Comparison of ENCODE assay signal across 10 cellular contexts in the genomic region with DNA sequence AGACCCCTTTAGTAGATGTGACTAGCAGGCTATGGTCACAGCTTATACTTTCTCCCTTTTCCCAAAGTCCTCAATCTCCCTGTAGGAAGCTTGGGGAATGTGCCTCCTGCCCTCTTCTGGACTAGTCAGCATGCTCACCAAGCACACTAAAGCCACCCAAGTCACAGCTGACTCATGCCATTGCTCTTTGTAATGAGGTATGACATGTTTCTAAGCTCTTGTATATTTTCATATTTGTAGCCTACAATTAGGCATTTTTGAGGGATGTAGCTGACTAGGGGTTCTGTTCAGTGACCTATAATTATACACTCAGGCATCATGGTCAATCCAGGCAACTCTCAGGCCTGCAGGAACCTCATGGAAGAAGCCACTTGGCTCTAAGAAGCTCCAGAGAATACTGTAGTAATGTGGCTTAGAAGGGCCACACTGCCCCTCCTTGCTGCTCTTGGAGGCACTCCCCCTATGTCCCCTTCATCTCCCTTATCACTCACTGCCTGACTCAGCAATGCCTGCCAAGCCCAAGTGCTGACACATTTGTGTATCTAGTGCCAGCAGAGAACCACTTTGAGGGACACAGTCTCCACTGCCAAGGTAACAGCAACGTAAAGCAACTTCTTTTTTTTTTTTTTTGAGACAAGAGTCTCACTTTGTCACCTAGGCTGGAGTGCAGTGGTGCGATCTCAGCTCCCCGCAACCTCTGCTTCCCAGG.
DNase-seq lines count a peak whose midpoint lies in the region; ATAC-seq and TF ChIP-seq lines count a peak whose summit lies in the region.
"Had no signal": no experiment of that assay in that cellular context is flagged by ENCODE, and none has a peak within 500 bp of the region (broad histone marks: within the 10 kb centered on the region; RNA-seq: fewer than 3 reads in every experiment).

No MANE protein-coding gene starts in this region.

- H3K27ac Mint-ChIP-seq in activated T-helper 17 cell treated with anti-CD3 and anti-CD28 coated beads, Interleukin-2, amount 50 U/mL, for 72 hours: no peak overlapping the region
- no peak overlapping the region for H3K27ac Mint-ChIP-seq in CD4-positive, alpha-beta memory T cell

- H3K4me2 ChIP-seq in HCT116 (ENCODE audit: low read length): peak overlapping the region; percentile 70
- H3K4me2 ChIP-seq in smooth muscle cell: peak overlapping the region; percentile 58

- peak; percentile 90 for TF ChIP-seq RAD21 in HCT116 (IDR thresholded peaks at IDR 0.05; ENCODE audit: low read depth)

- no peaks in the 10 kb centered on the region for H4K20me1 ChIP-seq in HCT116 (ENCODE audit: insufficient read depth)
- peaks cover 96% of the 10 kb centered on the region for H4K20me1 ChIP-seq in smooth muscle cell (ENCODE audit: low read depth)

- 71% methylated on average over 3 of the region's 3 CpGs for WGBS in smooth muscle cell (ENCODE audit: low lambda C conversion rate)

- POLR2A ChIA-PET in HCT116 (lab: Charles Lee): interaction anchor here (0.6 to 2.7 kb wide), 4 partner anchors 11 to 86 kb away, joined by 3 to 22 read pairs (median 4); partner anchors contain the start of genes RPL27A and TRIM66
- POLR2A ChIA-PET in CD4-positive, alpha-beta memory T cell (lab: Charles Lee; ENCODE audit: partially characterized antibody): no interaction called here

- no peaks in the 10 kb centered on the region for H3K9me2 ChIP-seq in HCT116 (ENCODE audit: insufficient read depth)

- no peaks in the 10 kb centered on the region for H3K36me3 ChIP-seq in HCT116 (ENCODE audit: control insufficient read depth in 1 of 2, insufficient read depth in 2 of 2, low read length in 2 of 2)
- no peaks in the 10 kb centered on the region for H3K36me3 ChIP-seq in smooth muscle cell (ENCODE audit: low read depth)
- no peaks in the 10 kb centered on the region for H3K36me3 ChIP-seq in CD4-positive, alpha-beta memory T cell (ENCODE audit: insufficient read depth, low read length)

- H3K4me3 Mint-ChIP-seq in activated T-helper 17 cell treated with anti-CD3 and anti-CD28 coated beads, Interleukin-2, amount 50 U/mL, for 72 hours: no peak overlapping the region
- no peak overlapping the region for H3K4me3 Mint-ChIP-seq in CD4-positive, alpha-beta memory T cell
- H3K4me3 Mint-ChIP-seq: brain had no signal

- RAD21 ChIA-PET in HCT116 (lab: Charles Lee; ENCODE audit: low non-redundant PET in 1 of 2, low total read pairs in 2 of 2, uncharacterized antibody in 2 of 2, unreplicated experiment in 2 of 2): interaction anchor here (0.7 to 1.5 kb wide), 3 partner anchors 49 to 80 kb away, joined by 3 to 4 read pairs (median 4); no protein-coding TSS in a partner anchor

- H3F3A ChIP-seq in smooth muscle cell (ENCODE audit: low read depth): peaks cover 24% of the 10 kb centered on the region

- H3K4me1 ChIP-seq in HCT116 (ENCODE audit: control insufficient read depth in 1 of 2, insufficient read depth in 2 of 2, low read length in 2 of 2) (peaks cover 29 to 60% of the 10 kb centered on the region in 2 experiments), smooth muscle cell (ENCODE audit: low read depth) (peaks cover 33% of the 10 kb centered on the region)
- no peaks in the 10 kb centered on the region for H3K4me1 ChIP-seq in CD4-positive, alpha-beta memory T cell (ENCODE audit: insufficient read depth, low read length)
- H3K4me1 ChIP-seq: parathyroid adenoma had no signal

- H3K9ac ChIP-seq in HCT116 (ENCODE audit: low read length): peak overlapping the region; percentile 37
- H3K9ac ChIP-seq in smooth muscle cell (ENCODE audit: low read depth): peak overlapping the region; percentile 24
- H3K9ac ChIP-seq: parathyroid adenoma had no signal

- H3K27me3 Mint-ChIP-seq in activated T-helper 17 cell treated with anti-CD3 and anti-CD28 coated beads, Interleukin-2, amount 50 U/mL, for 72 hours: peaks cover 3% of the 10 kb centered on the region
- peaks cover 2 to 5% of the 10 kb centered on the region in 2 donors for H3K27me3 Mint-ChIP-seq in CD4-positive, alpha-beta memory T cell

- CTCF ChIA-PET in HCT116 (lab: Charles Lee): interaction anchor here (0.6 to 1.4 kb wide), 6 partner anchors 20 to 191 kb away, joined by 3 to 12 read pairs (median 3); no protein-coding TSS in a partner anchor
- CTCF ChIA-PET in CD4-positive, alpha-beta memory T cell (lab: Charles Lee; ENCODE audit: partially characterized antibody): no interaction called here

- DNase-seq in HCT116 (ENCODE audit: low read depth, low spot score) (peak; percentile 72), left cardiac atrium (peak; percentile 65), smooth muscle cell (lab: John Stamatoyannopoulos, UW; ENCODE audit: unreplicated experiment) (no peak), posterior cingulate gyrus (no peak), omental fat pad (ENCODE audit: low spot score) (no peak), DMS153 treated with DMSO at 0.1 percent for 48 hours (lab: John Stamatoyannopoulos, UW; ENCODE audit: unreplicated experiment) (no peak)
- DNase-seq in CD4-positive, alpha-beta memory T cell: no peak

- H3K79me2 ChIP-seq in HCT116 (ENCODE audit: insufficient read depth, low read length): no peaks in the 10 kb centered on the region
- H3K79me2 ChIP-seq in smooth muscle cell (ENCODE audit: low read depth): peaks cover 67% of the 10 kb centered on the region
- H3K79me2 ChIP-seq: parathyroid adenoma had no signal

- H3K9me3 ChIP-seq in HCT116 (ENCODE audit: control insufficient read depth in 1 of 2, insufficient read depth in 1 of 2, low read depth in 1 of 2, low read length in 2 of 2) (no peaks in the 10 kb centered on the region), smooth muscle cell (replicated peaks; ENCODE audit: low read depth) (no peaks in the 10 kb centered on the region)
- H3K9me3 ChIP-seq in CD4-positive, alpha-beta memory T cell (ENCODE audit: control insufficient read depth in 1 of 2, low read length in 2 of 2): no peaks in the 10 kb centered on the region

- H3K4me3 ChIP-seq in HCT116 (replicated peaks in 1 of 2; ENCODE audit: low read depth in 1 of 2, low read length in 2 of 2) (no peak overlapping the region; a peak in 1 of 4 replicates), smooth muscle cell (no peak overlapping the region)
- H3K4me3 ChIP-seq in CD4-positive, alpha-beta memory T cell (ENCODE audit: low read length in 2 of 2): no peak overlapping the region

- H3K4me1 Mint-ChIP-seq in activated T-helper 17 cell treated with anti-CD3 and anti-CD28 coated beads, Interleukin-2, amount 50 U/mL, for 72 hours: no peaks in the 10 kb centered on the region
- H3K4me1 Mint-ChIP-seq in CD4-positive, alpha-beta memory T cell: no peaks in the 10 kb centered on the region

- H3K36me3 Mint-ChIP-seq in activated T-helper 17 cell treated with anti-CD3 and anti-CD28 coated beads, Interleukin-2, amount 50 U/mL, for 72 hours (ENCODE audit: low read depth): no peaks in the 10 kb centered on the region
- no peaks in the 10 kb centered on the region for H3K36me3 Mint-ChIP-seq in CD4-positive, alpha-beta memory T cell
- H3K36me3 Mint-ChIP-seq: brain had no signal

- H3K27me3 ChIP-seq in HCT116 (ENCODE audit: insufficient read depth, low read length): no peaks in the 10 kb centered on the region
- no peaks in the 10 kb centered on the region for H3K27me3 ChIP-seq in smooth muscle cell (ENCODE audit: low read depth)
- no peaks in the 10 kb centered on the region for H3K27me3 ChIP-seq in CD4-positive, alpha-beta memory T cell (ENCODE audit: insufficient read depth, low read length)

- ATAC-seq in HCT116 (peak; percentile 73), left cardiac atrium (peak; percentile 77 to 85), omental fat pad (ENCODE audit: low FRiP score) (no peak)
- peak; percentile 14 for ATAC-seq in activated T-helper 17 cell treated with anti-CD3 and anti-CD28 coated beads, Interleukin-2, amount 50 U/mL, for 72 hours (replicated peaks)

- intact Hi-C loops in HCT116 (cut with micrococcal nuclease) (loop anchor here (2.0 kb wide), 1 partner anchor 80 kb away; no protein-coding TSS in a partner anchor), left cardiac atrium (cut with DNase I) (no loop called here), posterior cingulate gyrus (cut with DNase I) (no loop called here)
- intact Hi-C loops in CD4-positive, alpha-beta memory T cell (cut with micrococcal nuclease): no loop called here

- H3K9me3 Mint-ChIP-seq in activated T-helper 17 cell treated with anti-CD3 and anti-CD28 coated beads, Interleukin-2, amount 50 U/mL, for 72 hours: no peaks in the 10 kb centered on the region
- H3K9me3 Mint-ChIP-seq in CD4-positive, alpha-beta memory T cell: no peaks in the 10 kb centered on the region
- H3K9me3 Mint-ChIP-seq: brain had no signal

- TF ChIP-seq CTCF in HCT116 (IDR thresholded peaks at IDR 0.05 in 2 of 3, conservative IDR thresholded peaks at IDR 0.05 in 1 of 3; ENCODE audit: borderline replicate concordance in 1 of 3, insufficient read depth in 1 of 3, low read depth in 2 of 3, low read length in 2 of 3): peak; percentile 34 to 51 (median 42); a peak in 5 of 6 replicates
- peak; percentile 11 for TF ChIP-seq CTCF in smooth muscle cell (IDR thresholded peaks at IDR 0.05; ENCODE audit: borderline replicate concordance, insufficient read depth, poor library complexity, severe bottlenecking)
- TF ChIP-seq CTCF in omental fat pad (IDR thresholded peaks at IDR 0.05): no peak

- no TSS peak for BruUV-seq in HCT116 (replicated peaks; lab: Mats Ljungman, UMichigan)

- no peak overlapping the region for H2AFZ ChIP-seq in HCT116 (ENCODE audit: low read depth, low read length, poor library complexity, severe bottlenecking)
- H2AFZ ChIP-seq in smooth muscle cell (ENCODE audit: low read depth): no peak overlapping the region
- H2AFZ ChIP-seq: parathyroid adenoma had no signal

- TF ChIP-seq POLR2A in HCT116 (IDR thresholded peaks at IDR 0.05; ENCODE audit: borderline replicate concordance, extremely low read depth, insufficient read depth, insufficient read length): no peak

- H3K27ac ChIP-seq in HCT116 (ENCODE audit: low read depth, low read length) (peak overlapping the region; percentile 66; the same call in 1 of the 2 replicates), smooth muscle cell (ENCODE audit: low read depth) (peak overlapping the region; percentile 91)
- H3K27ac ChIP-seq in CD4-positive, alpha-beta memory T cell (ENCODE audit: low read depth, low read length): no peak overlapping the region
- H3K27ac ChIP-seq: parathyroid adenoma had no signal

TF ChIP-seq in HCT116, 20 proteins besides CTCF, POLR2A, EP300 and RAD21 (continues in another document):
- TF ChIP-seq POLR2AphosphoS5 (IDR thresholded peaks at IDR 0.05; ENCODE audit: low read depth, low read length): peak; percentile 20; the same call in 1 of the 2 replicates
- TF ChIP-seq SIN3A (IDR thresholded peaks at IDR 0.05; ENCODE audit: low read depth): no peak
- TF ChIP-seq SRF (IDR thresholded peaks at IDR 0.05; ENCODE audit: low read depth): no peak
- TF ChIP-seq CBX3 (IDR thresholded peaks at IDR 0.05; ENCODE audit: low read depth): peak; percentile 53; the same call in 1 of the 2 replicates
- TF ChIP-seq MAX (IDR thresholded peaks at IDR 0.05): peak; percentile 63
- TF ChIP-seq TCF7L2 (IDR thresholded peaks at IDR 0.05; ENCODE audit: borderline replicate concordance, extremely low read depth, insufficient read depth, insufficient read length): no peak
- peak; percentile 59; the same call in 1 of the 2 replicates for TF ChIP-seq JUND (IDR thresholded peaks at IDR 0.05)

Comparison
In these comparisons a context has a peak if more than half of its experiments do, and no peak if none do; other contexts are left out.
1. DNase-seq: peak in HCT116 (single experiment) and left cardiac atrium (single experiment); none in smooth muscle cell (single experiment), posterior cingulate gyrus (0 of 10), CD4-positive, alpha-beta memory T cell (0 of 5), omental fat pad (single experiment) and DMS153 treated with DMSO at 0.1 percent for 48 hours (single experiment).
2. CTCF ChIP-seq: peak in HCT116 (3 of 3) and smooth muscle cell (single experiment); none in omental fat pad (0 of 3).